24 cellular contexts compared by ENCODE assay signal in genomic region chr6:168093634-168094033, GRCh38. TPM values are rescaled to one million over a fixed set of nuclear protein-coding genes. Genes with fewer than 3 reads are reported as not detected.
"Had no signal": no experiment of that assay in that cellular context is flagged by ENCODE, and none has a peak within 500 bp of the region (broad histone marks: within the 10 kb centered on the region; RNA-seq: fewer than 3 reads in every experiment).

No MANE protein-coding gene starts in this region.

- H3K4me1 ChIP-seq: foreskin keratinocyte, prostate gland, right lobe of liver, suprapubic skin, vagina had no signal

- H3K27me3 Mint-ChIP-seq: activated CD4-positive, alpha-beta memory T cell treated with anti-CD3 and anti-CD28 coated beads, Interleukin-2, amount 10 ng/mL, durations not matched to agents 7 days and 5 days; activated naive CD8-positive, alpha-beta T cell treated with anti-CD3 and anti-CD28 coated beads, Interleukin-2, amount 50 U/mL, for 24 hours had no signal

- H3K27ac ChIP-seq: cardiac muscle cell, foreskin keratinocyte, prostate gland, right lobe of liver, skin epidermis, suprapubic skin, vagina had no signal

- H3K9me3 ChIP-seq: prostate gland, right lobe of liver, suprapubic skin, vagina had no signal

- H3K27ac Mint-ChIP-seq: activated CD4-positive, alpha-beta memory T cell treated with anti-CD3 and anti-CD28 coated beads, Interleukin-2, amount 10 ng/mL, durations not matched to agents 7 days and 5 days; activated naive CD8-positive, alpha-beta T cell treated with anti-CD3 and anti-CD28 coated beads, Interleukin-2, amount 50 U/mL, for 24 hours; stimulated activated effector memory CD8-positive, alpha-beta T cell treated with anti-CD3 and anti-CD28 coated beads, Interleukin-12 subunit alpha, Interleukin-12 subunit beta, amount 100 ng/mL, for 72 hours; stimulated activated naive CD8-positive, alpha-beta T cell treated with anti-CD3 and anti-CD28 coated beads, Interleukin-15, amount 100 ng/mL, for 72 hours had no signal

- H3K36me3 ChIP-seq: cardiac muscle cell, prostate gland, right lobe of liver, suprapubic skin, tibial nerve, vagina had no signal

- H3K9me3 Mint-ChIP-seq: neural crest cell had no signal

- H3K4me1 Mint-ChIP-seq: activated CD4-positive, alpha-beta memory T cell treated with anti-CD3 and anti-CD28 coated beads, Interleukin-2, amount 10 ng/mL, durations not matched to agents 7 days and 5 days; activated naive CD8-positive, alpha-beta T cell treated with anti-CD3 and anti-CD28 coated beads, Interleukin-2, amount 50 U/mL, for 24 hours; stimulated activated effector memory CD8-positive, alpha-beta T cell treated with anti-CD3 and anti-CD28 coated beads, Interleukin-12 subunit alpha, Interleukin-12 subunit beta, amount 100 ng/mL, for 72 hours; stimulated activated naive CD8-positive, alpha-beta T cell treated with anti-CD3 and anti-CD28 coated beads, Interleukin-15, amount 100 ng/mL, for 72 hours had no signal

- H3K4me3 Mint-ChIP-seq: activated CD4-positive, alpha-beta memory T cell treated with anti-CD3 and anti-CD28 coated beads, Interleukin-2, amount 10 ng/mL, durations not matched to agents 7 days and 5 days; activated naive CD8-positive, alpha-beta T cell treated with anti-CD3 and anti-CD28 coated beads, Interleukin-2, amount 50 U/mL, for 24 hours; neural crest cell; stimulated activated effector memory CD8-positive, alpha-beta T cell treated with anti-CD3 and anti-CD28 coated beads, Interleukin-12 subunit alpha, Interleukin-12 subunit beta, amount 100 ng/mL, for 72 hours; stimulated activated naive CD8-positive, alpha-beta T cell treated with anti-CD3 and anti-CD28 coated beads, Interleukin-15, amount 100 ng/mL, for 72 hours had no signal

- ATAC-seq: activated naive CD8-positive, alpha-beta T cell treated with anti-CD3 and anti-CD28 coated beads, Interleukin-2, amount 50 U/mL, for 24 hours; foreskin keratinocyte; right lobe of liver; stimulated activated effector memory CD8-positive, alpha-beta T cell treated with anti-CD3 and anti-CD28 coated beads, Interleukin-12 subunit alpha, Interleukin-12 subunit beta, amount 100 ng/mL, for 72 hours; stimulated activated naive CD8-positive, alpha-beta T cell treated with anti-CD3 and anti-CD28 coated beads, Interleukin-15, amount 100 ng/mL, for 72 hours had no signal

- DNase-seq: activated CD4-positive, alpha-beta memory T cell treated with anti-CD3 and anti-CD28 coated beads, Interleukin-2, amount 10 ng/mL, durations not matched to agents 7 days and 5 days; activated CD4-positive, alpha-beta T cell treated with anti-CD3 and anti-CD28 coated beads for 48 hours; activated gamma-delta T cell; activated naive CD4-positive, alpha-beta T cell treated with anti-CD3 and anti-CD28 coated beads, Interleukin-2, amount 50 U/mL, for 16 hours; activated naive CD8-positive, alpha-beta T cell treated with anti-CD3 and anti-CD28 coated beads, Interleukin-2, amount 50 U/mL, for 24 hours; dermis blood vessel endothelial cell; effector CD8-positive, alpha-beta T cell; foreskin keratinocyte; hippocampal formation; mesenchymal stem cell; stimulated activated CD4-positive, alpha-beta T cell treated with anti-CD3 and anti-CD28 coated beads, Interleukin-2, amount 100 ng/mL, for 24 hours; stimulated activated naive CD8-positive, alpha-beta T cell treated with anti-CD3 and anti-CD28 coated beads, Interleukin-15, amount 100 ng/mL, for 72 hours had no signal

- H3K4me3 ChIP-seq: cardiac muscle cell, prostate gland, right lobe of liver, skin epidermis, suprapubic skin, tibial nerve, vagina had no signal

- H3K36me3 Mint-ChIP-seq: stimulated activated effector memory CD8-positive, alpha-beta T cell treated with anti-CD3 and anti-CD28 coated beads, Interleukin-12 subunit alpha, Interleukin-12 subunit beta, amount 100 ng/mL, for 72 hours had no signal

RNA-seq across cellular contexts. Expression of gene FRMD1, which starts 14.6 kb away (rescaled TPM):
- total RNA-seq: activated CD4-positive, alpha-beta memory T cell treated with anti-CD3 and anti-CD28 coated beads, Interleukin-2, amount 10 ng/mL, durations not matched to agents 7 days and 5 days; dermis blood vessel endothelial cell; fibroblast of lung; foreskin keratinocyte; mononuclear cell; neural crest cell; T-helper 2 cell treated with Interferon-gamma antibody and Interleukin-4, amounts not matched to agents 100 ng/mL and 5 ng/mL, for 36 hours; vagina had no signal
- polyA plus RNA-seq: cardiac muscle cell, fibroblast of lung, foreskin keratinocyte had no signal
